8 cellular contexts compared by ENCODE assay signal in genomic region chr17:74776044-74776962, GRCh38. TPM values are rescaled to one million over a fixed set of nuclear protein-coding genes. Genes with fewer than 3 reads are reported as not detected.
DNase-seq lines count a peak whose midpoint lies in the region; ATAC-seq and TF ChIP-seq lines count a peak whose summit lies in the region.

TSS of gene NAT9 (minus strand) at chr17:74776345. CDS start at chr17:74775698, 647 bp downstream.

- DNase-seq in DMS 273 (lab: John Stamatoyannopoulos, UW; ENCODE audit: unreplicated experiment) = peak; percentile 99
- peak; percentile 54 for DNase-seq in OCI-M2 (lab: John Stamatoyannopoulos, UW; ENCODE audit: unreplicated experiment)
- peak; percentile 99 for DNase-seq in activated T-cell treated with anti-CD3 and anti-CD28 coated beads for 4 hours
- DNase-seq in epithelial cell of proximal tubule (ENCODE audit: low read depth) = no peak
- DNase-seq in mucosa of gallbladder (ENCODE audit: low spot score) = peak; percentile 97
- peak; percentile 99 for DNase-seq in stimulated activated CD8-positive, alpha-beta memory T cell treated with anti-CD3 and anti-CD28 coated beads, Interleukin-4, amount 100 ng/mL, for 24 hours (ENCODE audit: low read depth)

- H3K4me3 ChIP-seq in epithelial cell of proximal tubule (ENCODE audit: low read depth, low read length) = peak within 1 kb of the TSS; percentile 93

- TF ChIP-seq RAD21 in Ishikawa (IDR thresholded peaks at IDR 0.05; ENCODE audit: low read depth) = no peak

- TF ChIP-seq EP300 in Ishikawa (IDR thresholded peaks at IDR 0.05; ENCODE audit: borderline replicate concordance) = peak; percentile 10; the same call in 1 of the 2 replicates

- peak; percentile 57 for ATAC-seq in GM21529 (IDR thresholded peaks at IDR 0.05; ENCODE audit: unreplicated experiment)

- no peak for TF ChIP-seq CTCF in epithelial cell of proximal tubule (conservative IDR thresholded peaks at IDR 0.05; ENCODE audit: low read depth, low read length)

TF ChIP-seq in Ishikawa, 13 proteins besides CTCF, POLR2A, EP300 and RAD21:
- no peak for TF ChIP-seq CEBPB (IDR thresholded peaks at IDR 0.05)
- peak; percentile 93 for TF ChIP-seq MAX (IDR thresholded peaks at IDR 0.05)
- TF ChIP-seq CREB1 (IDR thresholded peaks at IDR 0.05; ENCODE audit: low read depth) = peak; percentile 78
- TF ChIP-seq TCF12 (IDR thresholded peaks at IDR 0.05; ENCODE audit: low read depth) = 0 out of 2 replicates have a peak, but pooled peaks have one; percentile 41
- TF ChIP-seq FOXM1 (IDR thresholded peaks at IDR 0.05; ENCODE audit: borderline replicate concordance, low read depth) = no peak
- peak; percentile 38; the same call in 1 of the 2 replicates for TF ChIP-seq YY1 (IDR thresholded peaks at IDR 0.05; ENCODE audit: low read depth)
- peak; percentile 67 for TF ChIP-seq REST (IDR thresholded peaks at IDR 0.05; ENCODE audit: low read depth)
- TF ChIP-seq NFIC (IDR thresholded peaks at IDR 0.05) = no peak
- no peak; the same call in none of the 2 replicates for TF ChIP-seq TEAD4 (IDR thresholded peaks at IDR 0.05)
- TF ChIP-seq EGR1 (IDR thresholded peaks at IDR 0.05) = 0 out of 2 replicates have a peak, but pooled peaks have one; percentile 61
- TF ChIP-seq ZBTB7A (IDR thresholded peaks at IDR 0.05; ENCODE audit: low read depth) = peak; percentile 96
- TF ChIP-seq TAF1 (IDR thresholded peaks at IDR 0.05; ENCODE audit: low read depth) = peak; percentile 83
- 0 out of 2 replicates have a peak, but pooled peaks have one; percentile 49 for TF ChIP-seq USF1 (IDR thresholded peaks at IDR 0.05)
TF ChIP-seq in Ishikawa: peak in this region for 9.

RNA-seq across cellular contexts. Expression of gene NAT9, which starts in this region (rescaled TPM):
- total RNA-seq in epithelial cell of proximal tubule (18.2 and 24.5 TPM in 2 replicates), mucosa of gallbladder (43.7 TPM)
